ENCODE assay signal across 35 cellular contexts in the genomic region with DNA sequence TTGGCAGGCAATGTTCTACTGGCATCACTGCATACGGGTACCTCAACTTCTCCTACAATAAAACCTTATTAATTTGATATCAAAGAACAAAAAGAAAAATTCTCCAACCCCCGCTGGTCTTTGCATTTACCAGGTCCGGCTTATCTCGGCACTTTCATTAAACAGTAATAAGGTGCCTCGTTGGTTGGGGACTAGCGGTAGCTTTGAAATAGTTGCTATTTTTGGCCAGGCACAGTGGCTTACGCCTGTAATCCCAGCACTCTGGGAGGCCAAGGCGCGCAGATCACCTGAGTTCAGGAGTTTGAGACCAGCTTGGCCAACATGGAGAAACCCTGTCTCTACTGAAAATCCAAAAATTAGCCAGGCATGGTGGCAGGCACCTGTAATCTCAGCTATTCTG. TPM values are rescaled to one million over a fixed set of nuclear protein-coding genes. Genes with fewer than 3 reads are reported as not detected.
A peak's percentile ranks its signal among the peaks of the same experiment; 100 is the strongest.
DNase-seq lines count a peak whose midpoint lies in the region; ATAC-seq, FAIRE-seq and TF ChIP-seq lines count a peak whose summit lies in the region.
"Had no signal": no experiment of that assay in that cellular context is flagged by ENCODE, and none has a peak within 500 bp of the region (broad histone marks: within the 10 kb centered on the region; RNA-seq: fewer than 3 reads in every experiment).

No MANE protein-coding gene starts in this region.

- H3K4me3 ChIP-seq in WERI-Rb-1 (ENCODE audit: low read depth, low read length): no peak overlapping the region
- H3K4me3 ChIP-seq in pancreas: no peak overlapping the region
- H3K4me3 ChIP-seq: A549; BLaER1; BLaER1 treated with 17β-estradiol and CSF1 and Interleukin-3, amounts not matched to agents 10 nM and 100 nM had no signal

- H3K36me3 Mint-ChIP-seq in activated naive CD4-positive, alpha-beta T cell treated with anti-CD3 and anti-CD28 coated beads, Interleukin-2, amount 50 U/mL, for 72 hours: no peaks in the 10 kb centered on the region
- H3K36me3 Mint-ChIP-seq: CD14-positive monocyte; CD4-positive, alpha-beta memory T cell; CD4-positive, CD25-positive, alpha-beta regulatory T cell; CD8-positive, alpha-beta memory T cell; CD8-positive, alpha-beta T cell had no signal

- no peak for FAIRE-seq in pancreas (lab: Jason Lieb, UNC)
- FAIRE-seq: A204.1, A549, D721Med had no signal

- intact Hi-C loops in pancreas (cut with DNase I): no loop called here

- ATAC-seq in pancreas (peak in 3 of 4 donors; percentile 38 to 70 (median 61)), GM21423 (IDR thresholded peaks at IDR 0.05; ENCODE audit: unreplicated experiment) (no peak)
- no peak for ATAC-seq in activated naive CD4-positive, alpha-beta T cell treated with anti-CD3 and anti-CD28 coated beads, Interleukin-2, amount 50 U/mL, for 72 hours
- ATAC-seq: A549; CD8-positive, alpha-beta T cell had no signal

- peak; percentile 50 for DNase-seq in WERI-Rb-1
- DNase-seq in mesenteric fat pad (ENCODE audit: low spot score): peak; percentile 39
- DNase-seq in pancreas: no peak
- DNase-seq in activated naive CD4-positive, alpha-beta T cell treated with anti-CD3 and anti-CD28 coated beads, Interleukin-2, amount 50 U/mL, for 72 hours (ENCODE audit: low spot score in 2 of 2): no peak
- no peak for DNase-seq in activated CD8-positive, alpha-beta memory T cell treated with anti-CD3 and anti-CD28 coated beads for 24 hours
- DNase-seq: 8988T; ACHN; AML-193; BE2C; C1 segment of cervical spinal cord; Caco-2; Calu3; CD4-positive, alpha-beta memory T cell; CD4-positive, alpha-beta T cell; CD4-positive, CD25-positive, alpha-beta regulatory T cell; CD8-positive, alpha-beta memory T cell; CD8-positive, alpha-beta T cell; COR-L47; DMS 273 treated with DMSO at 0.1 percent for 48 hours; DMS153; DMS53; DMS79; DMS79 treated with DMSO at 0.1 percent for 48 hours; DND-41; EL had no signal

- H3K27me3 ChIP-seq in WERI-Rb-1 (ENCODE audit: insufficient read depth, low read depth, severe bottlenecking): no peaks in the 10 kb centered on the region
- H3K27me3 ChIP-seq in pancreas: no peaks in the 10 kb centered on the region
- H3K27me3 ChIP-seq: BE2C; BLaER1; BLaER1 treated with 17β-estradiol and CSF1 and Interleukin-3, amounts not matched to agents 10 nM and 100 nM had no signal

- H3K27ac ChIP-seq in WERI-Rb-1 (no peak overlapping the region), pancreas (no peak overlapping the region)
- H3K27ac ChIP-seq: 22Rv1; A549; BLaER1; BLaER1 treated with 17β-estradiol and CSF1 and Interleukin-3, amounts not matched to agents 10 nM and 100 nM; C4-2B had no signal

- H3K27ac Mint-ChIP-seq in activated naive CD4-positive, alpha-beta T cell treated with anti-CD3 and anti-CD28 coated beads, Interleukin-2, amount 50 U/mL, for 72 hours: no peak overlapping the region
- H3K27ac Mint-ChIP-seq: B cell; CD4-positive, alpha-beta memory T cell; CD4-positive, alpha-beta T cell; CD4-positive, CD25-positive, alpha-beta regulatory T cell; CD8-positive, alpha-beta memory T cell; CD8-positive, alpha-beta T cell had no signal

- peaks cover 0 to 4% (median 0%) of the 10 kb centered on the region in 3 donors for H3K4me1 ChIP-seq in pancreas
- H3K4me1 ChIP-seq: BE2C, BLaER1, Caco-2 had no signal

- TF ChIP-seq CTCF in WERI-Rb-1 (IDR thresholded peaks at IDR 0.05; ENCODE audit: low read depth, low read length) (no peak), pancreas (IDR thresholded peaks at IDR 0.05) (no peak)

- WGBS in pancreas, 2 donors: 29 to 32% methylated on average over 9 of the region's 9 CpGs

- H3K9me3 ChIP-seq in WERI-Rb-1 (ENCODE audit: severe bottlenecking) (peaks cover 3% of the 10 kb centered on the region), pancreas (no peaks in the 10 kb centered on the region)
- H3K9me3 ChIP-seq: A549, BE2C, BLaER1, Caco-2 had no signal

- no peaks in the 10 kb centered on the region for H3K9me3 Mint-ChIP-seq in activated naive CD4-positive, alpha-beta T cell treated with anti-CD3 and anti-CD28 coated beads, Interleukin-2, amount 50 U/mL, for 72 hours
- H3K9me3 Mint-ChIP-seq: CD4-positive, alpha-beta memory T cell; CD4-positive, alpha-beta T cell; CD8-positive, alpha-beta memory T cell; CD8-positive, alpha-beta T cell had no signal

- H3K36me3 ChIP-seq in WERI-Rb-1 (no peaks in the 10 kb centered on the region), pancreas (no peaks in the 10 kb centered on the region)
- H3K36me3 ChIP-seq: BE2C; BLaER1; BLaER1 treated with 17β-estradiol and CSF1 and Interleukin-3, amounts not matched to agents 10 nM and 100 nM had no signal

RNA-seq across cellular contexts. Expression of gene CGNL1, which starts 32.0 kb away (rescaled TPM):
- total RNA-seq in mesenteric fat pad (2.4 TPM), pancreas (10 to 100 TPM; 21.3 to 35.8 (median 25.5) TPM)
- 10 to 100 TPM in 1 of 2 donors, 1 to 10 TPM in 1; 7.3 to 12.6 TPM for polyA plus RNA-seq in pancreas
- not detected for total RNA-seq in activated naive CD4-positive, alpha-beta T cell treated with anti-CD3 and anti-CD28 coated beads, Interleukin-2, amount 50 U/mL, for 72 hours
- total RNA-seq: CD4-positive, alpha-beta memory T cell; CD4-positive, alpha-beta T cell; CD4-positive, CD25-positive, alpha-beta regulatory T cell; CD8-positive, alpha-beta memory T cell; CD8-positive, alpha-beta T cell had no signal
- polyA plus RNA-seq: CD14-positive monocyte; CD4-positive, alpha-beta memory T cell; CD4-positive, CD25-positive, alpha-beta regulatory T cell; CD8-positive, alpha-beta memory T cell had no signal

Comparison
In these comparisons a context has a peak if more than half of its experiments do, and no peak if none do; other contexts are left out.
1. DNase-seq: peak in WERI-Rb-1 (single experiment) and mesenteric fat pad (single experiment); none in pancreas (0 of 6), activated naive CD4-positive, alpha-beta T cell treated with anti-CD3 and anti-CD28 coated beads, Interleukin-2, amount 50 U/mL, for 72 hours (0 of 2) and activated CD8-positive, alpha-beta memory T cell treated with anti-CD3 and anti-CD28 coated beads for 24 hours (single experiment).
2. ATAC-seq: peak in pancreas (3 of 4); none in activated naive CD4-positive, alpha-beta T cell treated with anti-CD3 and anti-CD28 coated beads, Interleukin-2, amount 50 U/mL, for 72 hours (0 of 2) and GM21423 (single experiment).